ENCODE assay signal across 8 cellular contexts in the genomic region with DNA sequence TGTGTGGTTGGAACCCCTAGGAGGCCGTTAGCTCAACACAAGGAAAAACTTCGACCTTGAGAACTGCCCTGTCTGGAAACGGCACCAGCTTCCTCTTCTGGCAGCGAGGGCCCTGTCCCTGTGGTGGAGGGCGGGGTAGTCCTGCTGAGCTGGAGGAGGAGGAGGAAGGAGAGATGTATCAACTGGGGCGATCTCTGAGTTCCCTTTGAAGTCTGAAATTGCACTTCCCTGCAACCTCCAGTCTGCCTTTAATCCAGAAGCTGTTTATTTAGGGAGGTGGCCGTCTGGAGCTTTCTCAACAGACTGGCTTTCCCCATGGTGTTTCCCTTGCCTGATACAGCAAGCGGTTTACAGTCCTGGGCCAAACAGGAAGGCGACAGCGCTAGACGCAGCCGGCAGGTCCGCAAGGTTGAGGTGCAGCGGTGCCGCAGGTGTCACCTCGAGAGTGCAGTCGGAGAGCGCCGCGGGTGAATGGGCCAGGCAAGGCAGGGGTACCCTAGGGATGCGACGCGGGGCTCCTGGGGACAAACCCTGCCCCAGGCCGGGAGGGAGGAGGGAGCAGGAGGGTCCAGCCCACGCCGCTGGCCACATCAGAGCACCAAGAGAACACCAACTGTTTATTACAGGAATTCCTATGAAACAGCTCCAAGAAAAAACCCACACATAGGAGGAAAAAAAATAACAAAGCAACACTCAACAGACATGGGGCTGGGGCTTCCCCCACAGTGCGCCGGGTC. TPM values are rescaled to one million over a fixed set of nuclear protein-coding genes. Genes with fewer than 3 reads are reported as not detected.
DNase-seq lines count a peak whose midpoint lies in the region; ATAC-seq, FAIRE-seq and TF ChIP-seq lines count a peak whose summit lies in the region.

No MANE protein-coding gene starts in this region.

- ATAC-seq in Right ventricle myocardium inferior (peak; percentile 55), pancreas (peak; percentile 66 to 79 (median 76))

- no peaks in the 10 kb centered on the region for H3K27me3 ChIP-seq in pancreas

- H3K27me3 Mint-ChIP-seq in activated naive CD4-positive, alpha-beta T cell treated with anti-CD3 and anti-CD28 coated beads for 36 hours (ENCODE audit: low read depth) = peaks cover 7% of the 10 kb centered on the region

- peak overlapping the region; percentile 65 for H3K4me3 Mint-ChIP-seq in activated naive CD4-positive, alpha-beta T cell treated with anti-CD3 and anti-CD28 coated beads for 36 hours

- H3K27ac ChIP-seq in pancreas = peak overlapping the region; percentile 63 to 86 (median 71)

- no peaks in the 10 kb centered on the region for H3K36me3 ChIP-seq in pancreas

- peaks cover 4 to 15% (median 11%) of the 10 kb centered on the region in 3 donors for H3K4me1 ChIP-seq in pancreas

- H3K4me3 ChIP-seq in pancreas = peak overlapping the region; percentile 25 to 59 (median 39)

- peaks cover 8% of the 10 kb centered on the region for H3K4me1 Mint-ChIP-seq in activated naive CD4-positive, alpha-beta T cell treated with anti-CD3 and anti-CD28 coated beads for 36 hours (ENCODE audit: low read depth)

- intact Hi-C loops in activated naive CD4-positive, alpha-beta T cell treated with anti-CD3 and anti-CD28 coated beads for 36 hours (cut with micrococcal nuclease) = no loop called here
- intact Hi-C loops in Right ventricle myocardium inferior (cut with DNase I) = loop anchor here (2.0 kb wide), 2 partner anchors 14 to 30 kb away; no protein-coding TSS in a partner anchor
- intact Hi-C loops in pancreas (cut with DNase I) = loop anchor here in 1 of 3 donors (10.0 kb wide), 2 partner anchors 224 to 254 kb away; partner anchors contain the start of gene DYNLL2

- H3K27ac Mint-ChIP-seq in activated naive CD4-positive, alpha-beta T cell treated with anti-CD3 and anti-CD28 coated beads for 36 hours = no peak overlapping the region

- no peaks in the 10 kb centered on the region for H3K9me3 Mint-ChIP-seq in activated naive CD4-positive, alpha-beta T cell treated with anti-CD3 and anti-CD28 coated beads for 36 hours

- no peak for TF ChIP-seq CTCF in pancreas (IDR thresholded peaks at IDR 0.05)

- CTCF ChIA-PET in activated naive CD4-positive, alpha-beta T cell treated with anti-CD3 and anti-CD28 coated beads for 36 hours (lab: Charles Lee) = interaction anchor here (0.6 to 5.0 kb wide), 17 partner anchors 8 to 598 kb away, joined by 3 to 46 read pairs (median 13); partner anchors contain the start of gene MRPS23
- CTCF ChIA-PET in HEK293T (lab: Yijun Ruan, JAX) = interaction anchor here (0.6 to 7.6 kb wide), 6 partner anchors 13 to 687 kb away, joined by 3 to 84 read pairs (median 5); no protein-coding TSS in a partner anchor

- POLR2A ChIA-PET in HEK293T (lab: Yijun Ruan, JAX) = interaction anchor here (0.6 to 3.4 kb wide), 5 partner anchors 9 to 145 kb away, joined by 3 to 12 read pairs (median 5); partner anchors contain the start of gene MRPS23

- DNase-seq in NCI-H2107 treated with DMSO at 0.1 percent for 48 hours (lab: John Stamatoyannopoulos, UW; ENCODE audit: unreplicated experiment) (peak; percentile 12), NCI-H2107 (lab: John Stamatoyannopoulos, UW) (no peak), NCI-H82 (lab: John Stamatoyannopoulos, UW) (peak; percentile 78), Right ventricle myocardium inferior (ENCODE audit: missing footprints) (peak; percentile 85), pancreas (peak in 5 of 6 donors; percentile 77 to 84 (median 79)), HEK293T (ENCODE audit: extremely low spot score) (no peak)
- peak; percentile 51 for DNase-seq in activated naive CD4-positive, alpha-beta T cell treated with anti-CD3 and anti-CD28 coated beads for 36 hours
- DNase-seq in stimulated activated CD8-positive, alpha-beta memory T cell treated with anti-CD3 and anti-CD28 coated beads, Interleukin-4, amount 100 ng/mL, for 48 hours = no peak

- H3K9me3 ChIP-seq in pancreas = no peaks in the 10 kb centered on the region

- H3K36me3 Mint-ChIP-seq in activated naive CD4-positive, alpha-beta T cell treated with anti-CD3 and anti-CD28 coated beads for 36 hours (ENCODE audit: low read depth) = no peaks in the 10 kb centered on the region

- FAIRE-seq in pancreas (lab: Jason Lieb, UNC) = no peak

- WGBS in pancreas, 2 donors = 1 to 2% methylated on average over 28 of the region's 28 CpGs

TF ChIP-seq in HEK293T, 16 proteins besides CTCF, POLR2A, EP300 and RAD21:
- TF ChIP-seq FOXA1 (IDR thresholded peaks at IDR 0.05) (no peak), LEF1 (IDR thresholded peaks at IDR 0.05; ENCODE audit: borderline replicate concordance) (no peak), PKNOX1 (IDR thresholded peaks at IDR 0.05) (no peak), TARDBP (IDR thresholded peaks at IDR 0.05) (no peak), SUZ12 (IDR thresholded peaks at IDR 0.05) (no peak), FOXM1 (IDR thresholded peaks at IDR 0.05; ENCODE audit: borderline replicate concordance) (no peak), CTBP1 (IDR thresholded peaks at IDR 0.05; ENCODE audit: borderline replicate concordance) (no peak), ZNF384 (IDR thresholded peaks at IDR 0.05) (no peak), NFRKB (IDR thresholded peaks at IDR 0.05) (no peak), BHLHE40 (IDR thresholded peaks at IDR 0.05; ENCODE audit: borderline replicate concordance) (no peak), ARNT (IDR thresholded peaks at IDR 0.05) (no peak), SP1 (IDR thresholded peaks at IDR 0.05) (no peak), L3MBTL2 (conservative IDR thresholded peaks at IDR 0.05) (no peak), FOXK2 (IDR thresholded peaks at IDR 0.05) (no peak), ELF4 (IDR thresholded peaks at IDR 0.05) (no peak), HDGF (IDR thresholded peaks at IDR 0.05; ENCODE audit: borderline replicate concordance) (no peak)
TF ChIP-seq in HEK293T: peak in this region for 0.

RNA-seq across cellular contexts. Expression of gene MRPS23, which starts 11.3 kb away (rescaled TPM):
- total RNA-seq in activated naive CD4-positive, alpha-beta T cell treated with anti-CD3 and anti-CD28 coated beads for 36 hours = 10 to 100 TPM; 57.5 to 59.1 TPM
- total RNA-seq in Right ventricle myocardium inferior (86.7 TPM), pancreas (10 to 100 TPM; 12.7 to 25.4 (median 15.5) TPM)
- polyA plus RNA-seq in pancreas = 10 to 100 TPM in 1 of 2 donors, 1 to 10 TPM in 1; 5.8 to 15.8 TPM

Comparison
In these comparisons a context has a peak if more than half of its experiments do, and no peak if none do; other contexts are left out.
1. DNase-seq: peak in NCI-H2107 treated with DMSO at 0.1 percent for 48 hours (single experiment), NCI-H82 (single experiment), activated naive CD4-positive, alpha-beta T cell treated with anti-CD3 and anti-CD28 coated beads for 36 hours (single experiment), Right ventricle myocardium inferior (single experiment) and pancreas (5 of 6); none in NCI-H2107 (single experiment), HEK293T (single experiment) and stimulated activated CD8-positive, alpha-beta memory T cell treated with anti-CD3 and anti-CD28 coated beads, Interleukin-4, amount 100 ng/mL, for 48 hours (single experiment).